In the genomic region with DNA sequence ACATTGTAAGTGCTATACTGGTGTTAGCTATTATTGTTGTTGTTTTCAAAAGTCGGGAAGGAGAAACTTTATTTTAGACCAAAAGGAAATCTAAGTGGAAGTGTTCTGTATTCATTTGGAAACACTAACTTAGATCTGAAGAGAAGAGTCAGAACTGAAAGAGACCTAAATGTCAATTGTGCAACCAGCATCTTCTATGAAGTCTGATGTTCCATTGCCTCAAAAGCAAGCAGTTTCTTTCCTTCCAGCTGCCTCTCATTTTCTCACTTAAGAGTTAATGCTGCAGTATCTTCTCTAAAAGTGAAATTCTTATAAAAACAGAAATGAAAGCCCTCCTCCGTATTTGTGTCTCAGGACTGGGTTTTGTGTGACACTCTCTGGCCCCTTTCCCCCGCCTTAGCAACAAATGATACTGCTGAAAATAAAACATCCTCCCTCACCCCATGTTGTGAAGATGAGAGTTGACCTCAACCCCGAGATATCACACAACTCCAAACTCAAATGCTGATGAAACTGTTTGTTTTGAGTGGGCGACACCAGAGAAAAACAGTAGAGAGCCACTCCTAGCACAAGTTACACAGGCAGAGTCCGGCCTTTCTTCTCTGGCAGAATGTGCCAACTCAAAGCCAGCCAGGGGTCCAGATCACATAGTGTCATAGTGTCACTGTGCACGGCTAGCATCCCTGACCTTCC, we compare ENCODE assay signal across 25 cellular contexts. TPM values are rescaled to one million over a fixed set of nuclear protein-coding genes. Genes with fewer than 3 reads are reported as not detected.
A peak's percentile ranks its signal among the peaks of the same experiment; 100 is the strongest.
DNase-seq lines count a peak whose midpoint lies in the region; ATAC-seq, FAIRE-seq and TF ChIP-seq lines count a peak whose summit lies in the region.
"Had no signal": no experiment of that assay in that cellular context is flagged by ENCODE, and none has a peak within 500 bp of the region (broad histone marks: within the 10 kb centered on the region; RNA-seq: fewer than 3 reads in every experiment).

No MANE protein-coding gene starts in this region.

- H3K36me3 ChIP-seq in HUES48 (ENCODE audit: control insufficient read depth, insufficient read depth, low read length): no peaks in the 10 kb centered on the region
- no peaks in the 10 kb centered on the region for H3K36me3 ChIP-seq in K562 (ENCODE audit: control insufficient read depth, insufficient read depth, low read length)
- H3K36me3 ChIP-seq in mesendoderm (ENCODE audit: control insufficient read depth, insufficient read depth, low read length): no peaks in the 10 kb centered on the region
- H3K36me3 ChIP-seq: upper lobe of right lung had no signal

- H3K9me1 ChIP-seq in K562 (ENCODE audit: control insufficient read depth, insufficient read depth, low read length): no peaks in the 10 kb centered on the region

- CTCF ChIA-PET in K562 (lab: Yijun Ruan, JAX; ENCODE audit: low intra/inter-chr PET ratio): interaction anchor here (1.2 kb wide), 1 partner anchor 113 kb away, joined by 6 read pairs; no protein-coding TSS in a partner anchor

- ATAC-seq in K562 (no peak), GM19467 (IDR thresholded peaks at IDR 0.05; ENCODE audit: unreplicated experiment) (no peak), HG03457 (IDR thresholded peaks at IDR 0.05; ENCODE audit: unreplicated experiment) (no peak), GM21526 (IDR thresholded peaks at IDR 0.05; ENCODE audit: low FRiP score, unreplicated experiment) (no peak)
- ATAC-seq: activated CD4-positive, CD25-positive, alpha-beta regulatory T cell treated with anti-CD3 and anti-CD28 coated beads, Interleukin-2, amount 50 U/mL, for 24 hours; upper lobe of right lung had no signal

- DNase-seq in GM12891 (ENCODE audit: insufficient read length, low spot score): peak; percentile 23
- DNase-seq in K562 (ENCODE audit: extremely low read depth in 1 of 4, low spot score in 3 of 4): no peak
- DNase-seq in mesendoderm: no peak
- no peak for DNase-seq in activated CD8-positive, alpha-beta memory T cell treated with anti-CD3 and anti-CD28 coated beads, Interleukin-2, amount 50 U/mL, for 4 hours
- DNase-seq: activated effector memory CD4-positive, alpha-beta T cell treated with Interleukin-2 at 50 U/mL for 16 hours; amniotic stem cell; CD4-positive, alpha-beta T cell; erythroblast; foreskin melanocyte; HFFc6; NCI-H1417 treated with DMSO at 0.1 percent for 48 hours; NCI-H526 treated with DMSO at 0.1 percent for 48 hours; stimulated activated CD4-positive, alpha-beta T cell treated with anti-CD3 and anti-CD28 coated beads, Interleukin-2, amount 100 ng/mL, for 24 hours; T1000; upper lobe of right lung had no signal

- no peaks in the 10 kb centered on the region for H4K20me1 ChIP-seq in K562 (replicated peaks; ENCODE audit: control insufficient read depth, insufficient read depth, low read length)

- H4K5ac ChIP-seq in mesendoderm (ENCODE audit: low read length): no peak overlapping the region

- no peak overlapping the region for H2AK5ac ChIP-seq in mesendoderm (ENCODE audit: low read length)

- WGBS in K562 (ENCODE audit: insufficient coverage, low coverage, missing lambda C conversion rate): 11% methylated on average over 7 of the region's 7 CpGs
- WGBS in mesendoderm (ENCODE audit: extremely low coverage, insufficient coverage, low lambda C conversion rate): no CpG with 5 or more reads among the region's 7 CpGs

- H2BK15ac ChIP-seq in mesendoderm (replicated peaks; ENCODE audit: low read depth): peak overlapping the region; percentile 59

- H3K79me2 ChIP-seq in K562 (ENCODE audit: control insufficient read depth, insufficient read depth, low read length) (no peaks in the 10 kb centered on the region), mesendoderm (ENCODE audit: control insufficient read depth, insufficient read depth, low read length) (no peaks in the 10 kb centered on the region)
- H3K79me2 ChIP-seq: hepatocyte, parathyroid adenoma had no signal

- H3K23ac ChIP-seq in mesendoderm (ENCODE audit: low read length): no peak overlapping the region

- TF ChIP-seq EP300 in K562 (IDR thresholded peaks at IDR 0.05; ENCODE audit: low read length): no peak

- H3K4me2 ChIP-seq in K562 (ENCODE audit: insufficient read depth, low read length) (no peak overlapping the region), mesendoderm (ENCODE audit: low read length) (no peak overlapping the region)
- H3K4me2 ChIP-seq: hepatocyte had no signal

- peak overlapping the region; percentile 51 for H3K56ac ChIP-seq in mesendoderm (ENCODE audit: low read length)

- FAIRE-seq in GM12891 (lab: Jason Lieb, UNC) (no peak), K562 (lab: Jason Lieb, UNC) (no peak)
- FAIRE-seq: bronchial epithelial cell had no signal

- no peak for TF ChIP-seq CTCF in K562 (IDR thresholded peaks at IDR 0.05 in 2 of 3, conservative IDR thresholded peaks at IDR 0.05 in 1 of 3; ENCODE audit: insufficient read depth in 2 of 3, low read depth in 1 of 3, low read length in 3 of 3)

- peak overlapping the region; percentile 22 for H3K27ac ChIP-seq in HUES48 (ENCODE audit: low read depth, low read length)
- no peak overlapping the region for H3K27ac ChIP-seq in K562 (ENCODE audit: extremely low read depth, low read depth, low read length)
- H3K27ac ChIP-seq in mesendoderm (ENCODE audit: low read depth, low read length): peak overlapping the region; percentile 52
- H3K27ac ChIP-seq: hepatocyte, parathyroid adenoma, upper lobe of right lung had no signal

- peak overlapping the region; percentile 56 for H3K4ac ChIP-seq in mesendoderm (ENCODE audit: low read depth, low read length)

- peak overlapping the region; percentile 55 for H2BK120ac ChIP-seq in mesendoderm (ENCODE audit: low read depth, low read length)

- intact Hi-C loops in K562 (cut with micrococcal nuclease): no loop called here

- in situ Hi-C loops in K562 (cut with MboI): no loop called here

- H3K9me3 ChIP-seq in HUES48 (ENCODE audit: control insufficient read depth, insufficient read depth, low read length) (no peaks in the 10 kb centered on the region), K562 (replicated peaks; ENCODE audit: control insufficient read depth, insufficient read depth, low read depth, low read length) (no peaks in the 10 kb centered on the region)
- H3K9me3 ChIP-seq: upper lobe of right lung had no signal

- TF ChIP-seq POLR2A in GM12891 (IDR thresholded peaks at IDR 0.05; ENCODE audit: low read depth, low read length) (no peak), K562 (conservative IDR thresholded peaks at IDR 0.05) (no peak)

- H2BK5ac ChIP-seq in mesendoderm (ENCODE audit: low read length): peak overlapping the region; percentile 1

- H3K4me1 ChIP-seq in HUES48 (ENCODE audit: control insufficient read depth, insufficient read depth, low read length) (peaks cover 20% of the 10 kb centered on the region; the same call in 1 of the 2 replicates), K562 (replicated peaks in 1 of 2; ENCODE audit: control insufficient read depth in 2 of 2, insufficient read depth in 2 of 2, low read length in 2 of 2) (no peaks in the 10 kb centered on the region; a peak in 1 of 5 replicates), mesendoderm (ENCODE audit: control insufficient read depth, low read depth, low read length) (peaks cover 8% of the 10 kb centered on the region)
- H3K4me1 ChIP-seq: parathyroid adenoma, upper lobe of right lung had no signal

- H4K8ac ChIP-seq in mesendoderm (ENCODE audit: low read depth, low read length): no peak overlapping the region

- no peak overlapping the region for H2AFZ ChIP-seq in K562 (ENCODE audit: low read depth, low read length)
- H2AFZ ChIP-seq: hepatocyte, parathyroid adenoma had no signal

- POLR2A ChIA-PET in K562 (lab: Yijun Ruan, JAX): interaction anchor here (0.6 kb wide), 1 partner anchor 108 kb away, joined by 3 read pairs; no protein-coding TSS in a partner anchor

- H3K27me3 ChIP-seq in HUES48 (ENCODE audit: control insufficient read depth, insufficient read depth, low read length) (no peaks in the 10 kb centered on the region), K562 (ENCODE audit: control insufficient read depth in 2 of 2, insufficient read depth in 2 of 2, low read length in 2 of 2) (peaks cover 6 to 23% of the 10 kb centered on the region in 2 experiments; a peak in 4 of 5 replicates), mesendoderm (ENCODE audit: insufficient read depth, low read length, poor library complexity) (no peaks in the 10 kb centered on the region)
- H3K27me3 ChIP-seq: hepatocyte, upper lobe of right lung had no signal

- H3K18ac ChIP-seq in mesendoderm (ENCODE audit: low read length): peak overlapping the region; percentile 9

- BruUV-seq in K562 (replicated peaks; lab: Mats Ljungman, UMichigan): no TSS peak

- no peak for TF ChIP-seq RAD21 in K562 (CRISPR knock-in tag; conservative IDR thresholded peaks at IDR 0.05 in 1 of 2, IDR thresholded peaks at IDR 0.05 in 1 of 2)

- no peaks in the 10 kb centered on the region for H3K79me1 ChIP-seq in mesendoderm (ENCODE audit: low read length)

- H3K9ac ChIP-seq in HUES48 (ENCODE audit: low read depth, low read length): no peak overlapping the region
- no peak overlapping the region for H3K9ac ChIP-seq in K562 (ENCODE audit: insufficient read depth in 1 of 2, low read depth in 2 of 2, low read length in 2 of 2)
- no peak overlapping the region for H3K9ac ChIP-seq in mesendoderm (ENCODE audit: low read length)
- H3K9ac ChIP-seq: parathyroid adenoma had no signal

- H3K4me3 ChIP-seq in HUES48 (ENCODE audit: low read depth, low read length) (no peak overlapping the region), K562 (no peak overlapping the region), mesendoderm (ENCODE audit: low read length) (no peak overlapping the region)
- H3K4me3 ChIP-seq: hepatocyte, lung, upper lobe of right lung had no signal

RNA-seq across cellular contexts. Expression of gene GLDN, which starts 48.9 kb away (rescaled TPM):
- polyA plus RNA-seq in GM12891 (2012; ENCODE audit: low read depth, missing spikeins): not detected
- total RNA-seq in K562 (2011; cell fraction: chromatin; rRNA removed; ENCODE audit: low replicate concordance): 0.12 and 0.32 TPM in 2 replicates
- total RNA-seq in K562 (2011; cell fraction: nucleolus; rRNA removed): 0.13 and 0.33 TPM in 2 replicates
- 0.22 TPM in 1 of 2 replicates, not detected in the other for total RNA-seq in K562 (2011; cell fraction: nucleoplasm; rRNA removed)
- 0.05 and 0.33 TPM in 2 replicates for total RNA-seq in K562 (2014; rRNA removed)
- 0.19 and 0.22 TPM in 2 replicates for total RNA-seq in K562 (2014; rRNA removed; fragmentation: Illumina TruSeq; extraction: Trizol)
- total RNA-seq in K562 (2015; rRNA removed; fragmentation: Illumina TruSeq; extraction: Trizol): 0.19 and 0.33 TPM in 2 replicates
- total RNA-seq in K562 (2021): 0.18 and 0.31 TPM in 2 replicates
- 0.21 and 0.23 TPM in 2 replicates for polyA plus RNA-seq in K562 (2011; rRNA removed)
- polyA plus RNA-seq in K562 (2011; cell fraction: cytosol; rRNA removed): 0.09 and 0.10 TPM in 2 replicates
- 0.31 and 0.36 TPM in 2 replicates for polyA plus RNA-seq in K562 (2011; cell fraction: nucleus; rRNA removed)
- 0.17 and 0.65 TPM in 2 replicates for polyA plus RNA-seq in K562 (2012)
- polyA plus RNA-seq in K562 (2014; fragmentation: Illumina TruSeq; extraction: Trizol): 0.21 and 0.22 TPM in 2 replicates
- under 1 TPM; 0.07 to 0.10 TPM for polyA plus RNA-seq in K562 (2014; fragmentation: Nextera tagmentation; extraction: Ambion mirVana)
- polyA plus RNA-seq in K562 (2014; rRNA removed): 0.05 and 0.77 TPM in 2 replicates
- 0.21 and 0.42 TPM in 2 replicates for polyA minus RNA-seq in K562 (2011; rRNA and poly(A)+ RNA removed)
- polyA minus RNA-seq in K562 (2011; cell fraction: cytosol; rRNA and poly(A)+ RNA removed): not detected in 2 replicates
- 0.22 and 0.40 TPM in 2 replicates for polyA minus RNA-seq in K562 (2011; cell fraction: nucleus; rRNA and poly(A)+ RNA removed)
- 0.08 TPM for polyA plus RNA-seq in mesendoderm (2013, experiment 1 of 2)
- polyA plus RNA-seq in mesendoderm (2013, experiment 2 of 2): 0.10 TPM
- total RNA-seq: CD4-positive, alpha-beta T cell; dermis microvascular lymphatic vessel endothelial cell; HFFc6 had no signal

RNA-seq across cellular contexts. Expression of gene CYP19A1, which starts 52.0 kb away (rescaled TPM):
- 0.04 TPM for polyA plus RNA-seq in GM12891 (2012; ENCODE audit: low read depth, missing spikeins)
- total RNA-seq in K562 (2011; cell fraction: chromatin; rRNA removed; ENCODE audit: low replicate concordance): not detected in 2 replicates
- not detected in 2 replicates for total RNA-seq in K562 (2011; cell fraction: nucleolus; rRNA removed)
- not detected in 2 replicates for total RNA-seq in K562 (2011; cell fraction: nucleoplasm; rRNA removed)
- total RNA-seq in K562 (2014; rRNA removed) (0.16 TPM in 1 of 2 replicates, not detected in the other), K562 (2014; rRNA removed; fragmentation: Illumina TruSeq; extraction: Trizol) (0.35 TPM in 1 of 2 replicates, not detected in the other), K562 (2015; rRNA removed; fragmentation: Illumina TruSeq; extraction: Trizol) (0.18 TPM in 1 of 2 replicates, not detected in the other), K562 (2021) (0.44 and 1.6 TPM in 2 replicates)
- polyA plus RNA-seq in K562 (2011; rRNA removed) (0.03 and 0.50 TPM in 2 replicates), K562 (2014; fragmentation: Illumina TruSeq; extraction: Trizol) (0.16 and 0.43 TPM in 2 replicates), K562 (2014; fragmentation: Nextera tagmentation; extraction: Ambion mirVana) (under 1 TPM; 0.55 to 0.63 TPM), K562 (2014; rRNA removed) (not detected in 2 replicates)
- polyA plus RNA-seq in K562 (2011; cell fraction: cytosol; rRNA removed): not detected in 2 replicates
- polyA plus RNA-seq in K562 (2011; cell fraction: nucleus; rRNA removed): 0.27 TPM in 1 of 2 replicates, not detected in the other
- 0.21 and 1.1 TPM in 2 replicates for polyA plus RNA-seq in K562 (2012)
- not detected in 2 replicates for polyA minus RNA-seq in K562 (2011; rRNA and poly(A)+ RNA removed)
- not detected in 2 replicates for polyA minus RNA-seq in K562 (2011; cell fraction: cytosol; rRNA and poly(A)+ RNA removed)
- 0.40 TPM in 1 of 2 replicates, not detected in the other for polyA minus RNA-seq in K562 (2011; cell fraction: nucleus; rRNA and poly(A)+ RNA removed)
- 0.55 TPM for polyA plus RNA-seq in mesendoderm (2013, experiment 1 of 2)
- polyA plus RNA-seq in mesendoderm (2013, experiment 2 of 2): 0.60 TPM
- total RNA-seq: bronchial epithelial cell; CD4-positive, alpha-beta T cell; dermis microvascular lymphatic vessel endothelial cell had no signal
